In genomic region chr19:8491574-8491973, GRCh38 we compare ENCODE assay signal across 1 cellular context.
TF ChIP-seq lines count a peak whose summit lies in the region.

No MANE protein-coding gene starts in this region.

TF ChIP-seq in GM12878, 131 proteins besides CTCF, POLR2A, EP300 and RAD21:
- TF ChIP-seq RFX5 (IDR thresholded peaks at IDR 0.05; ENCODE audit: low read depth, low read length) = no peak
- TF ChIP-seq MEF2B (IDR thresholded peaks at IDR 0.05; ENCODE audit: partially characterized antibody, poor library complexity, severe bottlenecking) = no peak
- no peak for TF ChIP-seq GABPA (IDR thresholded peaks at IDR 0.05; ENCODE audit: low read depth)
- no peak for TF ChIP-seq JUND (IDR thresholded peaks at IDR 0.05; ENCODE audit: low read depth, low read length)
- no peak for TF ChIP-seq CREM (IDR thresholded peaks at IDR 0.05; ENCODE audit: low read depth)
- TF ChIP-seq MTA3 (IDR thresholded peaks at IDR 0.05; ENCODE audit: borderline replicate concordance, low read length) = no peak
- TF ChIP-seq ATF7 (IDR thresholded peaks at IDR 0.05; ENCODE audit: low read depth) = no peak
- no peak for TF ChIP-seq CEBPZ (IDR thresholded peaks at IDR 0.05; ENCODE audit: low read depth, low read length)
- no peak for TF ChIP-seq STAT3 (IDR thresholded peaks at IDR 0.05; ENCODE audit: low read depth, low read length)
- no peak for TF ChIP-seq ESRRA (IDR thresholded peaks at IDR 0.05; ENCODE audit: low read length)
- TF ChIP-seq TARDBP (IDR thresholded peaks at IDR 0.05; ENCODE audit: borderline replicate concordance) = no peak
